12 cellular contexts compared by ENCODE assay signal in the genomic region with DNA sequence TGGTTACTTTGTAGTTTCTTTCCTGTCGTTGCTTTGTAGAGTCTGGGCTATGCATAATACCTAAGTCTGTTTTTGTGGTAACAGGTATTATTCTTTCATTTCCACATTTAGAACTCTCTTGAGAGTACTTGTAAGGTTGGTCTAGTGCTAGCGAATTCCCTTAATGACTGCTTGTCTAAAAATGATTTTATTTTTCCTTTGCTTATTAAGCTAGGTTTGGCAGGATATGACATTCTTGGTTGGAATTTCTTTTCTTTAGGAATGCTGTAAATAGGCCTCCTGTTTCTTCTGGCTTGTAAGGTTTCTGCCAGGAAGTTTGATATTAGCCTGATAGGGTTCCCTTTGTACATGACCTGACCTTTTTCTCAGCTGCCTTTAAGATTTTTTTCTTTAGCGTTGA.
DNase-seq lines count a peak whose midpoint lies in the region; ATAC-seq and TF ChIP-seq lines count a peak whose summit lies in the region.
"Had no signal": no experiment of that assay in that cellular context is flagged by ENCODE, and none has a peak within 500 bp of the region (broad histone marks: within the 10 kb centered on the region; RNA-seq: fewer than 3 reads in every experiment).

No MANE protein-coding gene starts in this region.

- DNase-seq in foreskin keratinocyte (peak; percentile 31 to 69), NCI-H2081 treated with DMSO at 0.1 percent for 48 hours (lab: John Stamatoyannopoulos, UW) (no peak), cerebellar nuclear complex (lab: John Stamatoyannopoulos, UW) (no peak)
- DNase-seq in stimulated activated CD8-positive, alpha-beta memory T cell treated with anti-CD3 and anti-CD28 coated beads, Interleukin-4, amount 100 ng/mL, for 48 hours = no peak
- no peak for DNase-seq in activated CD4-positive, alpha-beta T cell treated with anti-CD3 and anti-CD28 coated beads for 48 hours
- DNase-seq: CD4-positive, alpha-beta memory T cell; posterior cingulate gyrus; T-helper 9 cell had no signal

- no peaks in the 10 kb centered on the region for H3K27me3 ChIP-seq in foreskin keratinocyte
- H3K27me3 ChIP-seq: cardiac muscle cell had no signal

- ATAC-seq in GM18519 (IDR thresholded peaks at IDR 0.05; ENCODE audit: low FRiP score, unreplicated experiment) = peak; percentile 98
- peak; percentile 86 for ATAC-seq in GM21619 (IDR thresholded peaks at IDR 0.05; ENCODE audit: unreplicated experiment)
- peak; percentile 97 for ATAC-seq in HG03442 (IDR thresholded peaks at IDR 0.05; ENCODE audit: unreplicated experiment)
- ATAC-seq in foreskin keratinocyte = no peak

- no peak overlapping the region for H3K27ac ChIP-seq in foreskin keratinocyte
- H3K27ac ChIP-seq: cardiac muscle cell had no signal

- no peak for TF ChIP-seq CTCF in foreskin keratinocyte (conservative IDR thresholded peaks at IDR 0.05)

- peaks cover 6% of the 10 kb centered on the region for H3K4me1 ChIP-seq in foreskin keratinocyte

Comparison
In these comparisons a context has a peak if more than half of its experiments do, and no peak if none do; other contexts are left out.
1. DNase-seq: peak in foreskin keratinocyte (2 of 2); none in NCI-H2081 treated with DMSO at 0.1 percent for 48 hours (single experiment), cerebellar nuclear complex (0 of 2), stimulated activated CD8-positive, alpha-beta memory T cell treated with anti-CD3 and anti-CD28 coated beads, Interleukin-4, amount 100 ng/mL, for 48 hours (single experiment) and activated CD4-positive, alpha-beta T cell treated with anti-CD3 and anti-CD28 coated beads for 48 hours (single experiment).